9 cellular contexts compared by ENCODE assay signal in genomic region chr11:1050581-1051355, GRCh38. TPM values are rescaled to one million over a fixed set of nuclear protein-coding genes. Genes with fewer than 3 reads are reported as not detected.
DNase-seq lines count a peak whose midpoint lies in the region; ATAC-seq, FAIRE-seq and TF ChIP-seq lines count a peak whose summit lies in the region.
"Had no signal": no experiment of that assay in that cellular context is flagged by ENCODE, and none has a peak within 500 bp of the region (broad histone marks: within the 10 kb centered on the region; RNA-seq: fewer than 3 reads in every experiment).

No MANE protein-coding gene starts in this region.

- H3K27me3 ChIP-seq in HCT116 (ENCODE audit: insufficient read depth, low read length) (no peaks in the 10 kb centered on the region), WERI-Rb-1 (ENCODE audit: insufficient read depth, low read depth, severe bottlenecking) (no peaks in the 10 kb centered on the region), keratinocyte (ENCODE audit: control insufficient read depth, extremely low read depth, insufficient read depth, low read length) (peaks cover 24% of the 10 kb centered on the region)

- FAIRE-seq in D721Med (lab: Jason Lieb, UNC) (no peak), keratinocyte (lab: Jason Lieb, UNC) (peak; percentile 57)

- intact Hi-C loops in HCT116 (cut with micrococcal nuclease), result loop anchor here (1.0 to 10.0 kb wide), 3 partner anchors 152 to 202 kb away; no protein-coding TSS in a partner anchor

- H3K9me2 ChIP-seq in HCT116 (ENCODE audit: insufficient read depth), result no peaks in the 10 kb centered on the region

- H3K9ac ChIP-seq in HCT116 (ENCODE audit: low read length) (peak overlapping the region; percentile 38), keratinocyte (ENCODE audit: control insufficient read depth, extremely low read depth, insufficient read depth, low read length) (no peak overlapping the region)

- POLR2A ChIA-PET in HCT116 (lab: Charles Lee), result no interaction called here

- no TSS peak for BruUV-seq in HCT116 (replicated peaks; lab: Mats Ljungman, UMichigan)

- H2AFZ ChIP-seq in HCT116 (ENCODE audit: low read depth, low read length, poor library complexity, severe bottlenecking), result no peak overlapping the region
- no peak overlapping the region for H2AFZ ChIP-seq in keratinocyte (ENCODE audit: control insufficient read depth, low read length)

- H3K4me3 ChIP-seq in HCT116 (replicated peaks in 1 of 2; ENCODE audit: low read depth in 1 of 2, low read length in 2 of 2) (no peak overlapping the region), WERI-Rb-1 (ENCODE audit: low read depth, low read length) (no peak overlapping the region), keratinocyte (ENCODE audit: control insufficient read depth in 2 of 3, extremely low read depth in 1 of 3, insufficient read depth in 2 of 3, low read depth in 1 of 3, low read length in 3 of 3) (no peak overlapping the region)

- peak overlapping the region; percentile 13; the same call in 1 of the 2 replicates for H3K27ac ChIP-seq in HCT116 (ENCODE audit: low read depth, low read length)
- peak overlapping the region; percentile 39 for H3K27ac ChIP-seq in WERI-Rb-1
- H3K27ac ChIP-seq in keratinocyte (ENCODE audit: control insufficient read depth, insufficient read depth, low read length), result no peak overlapping the region

- H3K36me3 ChIP-seq in HCT116 (ENCODE audit: control insufficient read depth in 1 of 2, insufficient read depth in 2 of 2, low read length in 2 of 2) (no peaks in the 10 kb centered on the region), WERI-Rb-1 (no peaks in the 10 kb centered on the region), keratinocyte (ENCODE audit: control insufficient read depth in 2 of 2, extremely low read depth in 1 of 2, insufficient read depth in 2 of 2, low read length in 2 of 2) (no peaks in the 10 kb centered on the region)

- H3K9me1 ChIP-seq in keratinocyte (ENCODE audit: control insufficient read depth, extremely low read depth, insufficient read depth, low read length), result no peaks in the 10 kb centered on the region

- H3K9me3 ChIP-seq in HCT116 (ENCODE audit: control insufficient read depth in 1 of 2, insufficient read depth in 1 of 2, low read depth in 1 of 2, low read length in 2 of 2) (no peaks in the 10 kb centered on the region), WERI-Rb-1 (ENCODE audit: severe bottlenecking) (no peaks in the 10 kb centered on the region), keratinocyte (ENCODE audit: control insufficient read depth, low read depth, low read length) (no peaks in the 10 kb centered on the region)

- in situ Hi-C loops in T47D (cut with HindIII; ENCODE audit: low pct_unique_long_range_greater_than_20kb, low sequenced_read_pairs), result no loop called here

- H3K4me1 ChIP-seq in HCT116 (ENCODE audit: control insufficient read depth in 1 of 2, insufficient read depth in 2 of 2, low read length in 2 of 2), result peaks cover 3 to 18% of the 10 kb centered on the region in 2 experiments; a peak in 3 of 4 replicates
- peaks cover 6% of the 10 kb centered on the region for H3K4me1 ChIP-seq in keratinocyte (ENCODE audit: control insufficient read depth, extremely low read depth, insufficient read depth, low read length)

- no peak for TF ChIP-seq POLR2A in HCT116 (IDR thresholded peaks at IDR 0.05; ENCODE audit: borderline replicate concordance, extremely low read depth, insufficient read depth, insufficient read length)

- peak; percentile 89 for TF ChIP-seq CTCF in D721Med (IDR thresholded peaks at IDR 0.05; ENCODE audit: insufficient read depth, missing control alignments)
- TF ChIP-seq CTCF in HCT116 (IDR thresholded peaks at IDR 0.05 in 2 of 3, conservative IDR thresholded peaks at IDR 0.05 in 1 of 3; ENCODE audit: borderline replicate concordance in 1 of 3, insufficient read depth in 1 of 3, low read depth in 2 of 3, low read length in 2 of 3), result peak; percentile 91 to 94 (median 92)
- TF ChIP-seq CTCF in WERI-Rb-1 (IDR thresholded peaks at IDR 0.05; ENCODE audit: low read depth, low read length), result peak; percentile 99
- peak; percentile 94 to 100 (median 99) for TF ChIP-seq CTCF in keratinocyte (optimal IDR thresholded peaks at IDR 0.05 in 1 of 3, IDR thresholded peaks at IDR 0.05 in 1 of 3, conservative IDR thresholded peaks at IDR 0.05 in 1 of 3; ENCODE audit: extremely low read depth in 1 of 3, insufficient read depth in 2 of 3, low read length in 3 of 3)

- H3K79me2 ChIP-seq in HCT116 (ENCODE audit: insufficient read depth, low read length) (no peaks in the 10 kb centered on the region), keratinocyte (ENCODE audit: control insufficient read depth, insufficient read depth, low read length) (no peaks in the 10 kb centered on the region)

- TF ChIP-seq RAD21 in HCT116 (IDR thresholded peaks at IDR 0.05; ENCODE audit: low read depth), result peak; percentile 100

- dilution Hi-C loops in keratinocyte (cut with MboI; ENCODE audit: extremely low pct_ligation_motif_present, low sequenced_read_pairs), result no loop called here

- CTCF ChIA-PET in HCT116 (lab: Charles Lee), result interaction anchor here (0.6 to 1.6 kb wide), 5 partner anchors 12 to 207 kb away, joined by 3 to 6 read pairs (median 3); no protein-coding TSS in a partner anchor

- ATAC-seq in HCT116, result peak; percentile 99
- no peak for ATAC-seq in GM21515 (IDR thresholded peaks at IDR 0.05; ENCODE audit: unreplicated experiment)

- H4K20me1 ChIP-seq in HCT116 (ENCODE audit: insufficient read depth) (no peaks in the 10 kb centered on the region), keratinocyte (ENCODE audit: control insufficient read depth, extremely low read depth, insufficient read depth, low read length) (peaks cover 3% of the 10 kb centered on the region)

- peak; percentile 70 for DNase-seq in D721Med (ENCODE audit: insufficient read length, low spot score)
- peak; percentile 48 for DNase-seq in HCT116 (ENCODE audit: low read depth, low spot score)
- DNase-seq in NCI-H2081 (lab: John Stamatoyannopoulos, UW), result peak; percentile 74 to 80
- peak; percentile 75 for DNase-seq in WERI-Rb-1
- peak; percentile 83 to 90 for DNase-seq in T47D (ENCODE audit: low read depth in 1 of 2, low spot score in 1 of 2)
- DNase-seq in keratinocyte (ENCODE audit: low read depth, low spot score), result peak; percentile 66
- peak; percentile 73 for DNase-seq in stimulated activated CD4-positive, alpha-beta T cell treated with anti-CD3 and anti-CD28 coated beads, Interleukin-1b, Interleukin-23, amount 100 ng/mL, for 48 hours

- RAD21 ChIA-PET in HCT116 (lab: Charles Lee; ENCODE audit: low non-redundant PET in 1 of 2, low total read pairs in 2 of 2, uncharacterized antibody in 2 of 2, unreplicated experiment in 2 of 2), result interaction anchor here (0.5 to 1.0 kb wide), 2 partner anchors 202 to 231 kb away, joined by 4 read pairs; no protein-coding TSS in a partner anchor

- peak overlapping the region; percentile 56 for H3K4me2 ChIP-seq in HCT116 (ENCODE audit: low read length)
- peak overlapping the region; percentile 6 for H3K4me2 ChIP-seq in keratinocyte (ENCODE audit: control insufficient read depth, extremely low read depth, insufficient read depth, low read depth, low read length)

TF ChIP-seq in HCT116, 20 proteins besides CTCF, POLR2A, EP300 and RAD21 (continues in another document):
- TF ChIP-seq ZNF274 (IDR thresholded peaks at IDR 0.05; ENCODE audit: low read depth, low read length), result no peak
- peak; percentile 56 for TF ChIP-seq YY1 (IDR thresholded peaks at IDR 0.05; ENCODE audit: extremely low read depth, insufficient replicate concordance, low read depth, low read length)
- TF ChIP-seq EGR1 (IDR thresholded peaks at IDR 0.05; ENCODE audit: low read depth), result no peak
- no peak for TF ChIP-seq REST (IDR thresholded peaks at IDR 0.05; ENCODE audit: low read depth)
- no peak for TF ChIP-seq EZH2 (IDR thresholded peaks at IDR 0.05)

RNA-seq across cellular contexts. Expression of gene MUC6, which starts 14.2 kb away (rescaled TPM):
- total RNA-seq in HCT116 (2021; ENCODE audit: unreplicated experiment), result 0.02 TPM
- 0.21 and 0.36 TPM in 2 replicates for polyA plus RNA-seq in HCT116 (2012)
- not detected in 3 replicates for polyA plus RNA-seq in keratinocyte
- polyA plus RNA-seq in keratinocyte (2011; ENCODE audit: low read depth), result not detected
- not detected in 2 replicates for polyA plus RNA-seq in keratinocyte (2011; cell fraction: cytosol; rRNA removed)
- not detected in 2 replicates for polyA plus RNA-seq in keratinocyte (2011; cell fraction: nucleus; rRNA removed)
- polyA plus RNA-seq in keratinocyte (2012; ENCODE audit: low replicate concordance), result 0.07 and 0.14 TPM in 2 replicates
- 0.30 TPM in 1 of 3 replicates, not detected in the others for polyA minus RNA-seq in keratinocyte
- not detected for polyA minus RNA-seq in keratinocyte (2011; cell fraction: cytosol; rRNA and poly(A)+ RNA removed)
- not detected in 2 replicates for polyA minus RNA-seq in keratinocyte (2011; cell fraction: nucleus; rRNA and poly(A)+ RNA removed)
- total RNA-seq: T-helper 2 cell treated with Interferon-gamma antibody and Interleukin-4, amounts not matched to agents 100 ng/mL and 5 ng/mL, for 36 hours had no signal

RNA-seq across cellular contexts. Expression of gene MUC2, which starts 23.9 kb away (rescaled TPM):
- 0.47 TPM for total RNA-seq in HCT116 (2021; ENCODE audit: unreplicated experiment)
- polyA plus RNA-seq in HCT116 (2012), result 0.09 and 0.25 TPM in 2 replicates
- polyA plus RNA-seq in keratinocyte, result not detected in 3 replicates
- not detected for polyA plus RNA-seq in keratinocyte (2011; ENCODE audit: low read depth)
- polyA plus RNA-seq in keratinocyte (2011; cell fraction: cytosol; rRNA removed), result not detected in 2 replicates
- not detected in 2 replicates for polyA plus RNA-seq in keratinocyte (2011; cell fraction: nucleus; rRNA removed)
- polyA plus RNA-seq in keratinocyte (2012; ENCODE audit: low replicate concordance), result not detected in 2 replicates
- 0.07 TPM in 1 of 3 replicates, not detected in the others for polyA minus RNA-seq in keratinocyte
- polyA minus RNA-seq in keratinocyte (2011; cell fraction: cytosol; rRNA and poly(A)+ RNA removed), result not detected
- polyA minus RNA-seq in keratinocyte (2011; cell fraction: nucleus; rRNA and poly(A)+ RNA removed), result not detected in 2 replicates
- total RNA-seq: T-helper 2 cell treated with Interferon-gamma antibody and Interleukin-4, amounts not matched to agents 100 ng/mL and 5 ng/mL, for 36 hours had no signal
